ENCODE assay signal across 17 cellular contexts in the genomic region with DNA sequence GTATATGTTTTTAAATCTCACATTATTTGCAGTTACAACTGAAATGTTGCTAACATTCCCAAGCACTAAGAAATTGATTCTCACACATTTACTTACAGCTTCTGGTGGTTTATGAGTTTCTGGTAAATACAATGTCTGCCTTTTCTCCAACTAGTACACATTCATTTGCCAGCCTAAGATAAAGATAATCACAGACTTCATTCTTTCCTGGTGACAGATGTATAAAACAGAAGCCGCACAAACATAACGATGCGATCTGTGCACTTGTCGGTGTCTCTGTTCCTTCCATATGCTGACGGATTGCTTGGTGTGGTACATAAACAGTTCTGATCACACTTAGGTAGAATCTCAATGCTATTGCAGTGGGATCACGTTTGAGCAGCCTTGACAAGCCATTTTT.
"Had no signal": no experiment of that assay in that cellular context is flagged by ENCODE, and none has a peak within 500 bp of the region (broad histone marks: within the 10 kb centered on the region; RNA-seq: fewer than 3 reads in every experiment).

No MANE protein-coding gene starts in this region.

- ATAC-seq: effector memory CD8-positive, alpha-beta T cell; left ventricle myocardium superior; lower lobe of right lung; natural killer cell; psoas muscle; right cardiac atrium; stimulated activated naive B cell treated with anti-CD40 and anti-IgM and Interleukin-4, amounts not matched to agents 10 μg/mL and 1 μg/mL and 100 μg/mL, for 72 hours had no signal

- H3K4me3 Mint-ChIP-seq: effector memory CD8-positive, alpha-beta T cell; natural killer cell; stimulated activated naive B cell treated with anti-CD40 and anti-IgM and Interleukin-4, amounts not matched to agents 10 μg/mL and 1 μg/mL and 100 μg/mL, for 72 hours; stimulated activated naive CD8-positive, alpha-beta T cell treated with anti-CD3 and anti-CD28 coated beads, Interleukin-15, Interleukin-2, amounts not matched to agents 100 ng/mL and 50 ng/mL, for 24 hours had no signal

- DNase-seq: cortex of kidney; effector memory CD8-positive, alpha-beta T cell; left ventricle myocardium superior; lower lobe of right lung; natural killer cell; occipital lobe; ovary; posterior cingulate gyrus; psoas muscle; right cardiac atrium; sigmoid colon; spleen; stimulated activated CD4-positive, alpha-beta T cell treated with anti-CD3 and anti-CD28 coated beads, Interleukin-4, amount 100 ng/mL, for 4 hours; stimulated activated naive B cell treated with anti-CD40 and anti-IgM and Interleukin-4, amounts not matched to agents 10 μg/mL and 1 μg/mL and 100 μg/mL, for 72 hours; upper lobe of left lung; uterus had no signal

- H3K9me3 Mint-ChIP-seq: stimulated activated naive CD8-positive, alpha-beta T cell treated with anti-CD3 and anti-CD28 coated beads, Interleukin-15, Interleukin-2, amounts not matched to agents 100 ng/mL and 50 ng/mL, for 24 hours had no signal

- H3K27me3 Mint-ChIP-seq: effector memory CD8-positive, alpha-beta T cell; stimulated activated naive B cell treated with anti-CD40 and anti-IgM and Interleukin-4, amounts not matched to agents 10 μg/mL and 1 μg/mL and 100 μg/mL, for 72 hours had no signal

- H3K27ac Mint-ChIP-seq: effector memory CD8-positive, alpha-beta T cell; natural killer cell; stimulated activated naive B cell treated with anti-CD40 and anti-IgM and Interleukin-4, amounts not matched to agents 10 μg/mL and 1 μg/mL and 100 μg/mL, for 72 hours; stimulated activated naive CD8-positive, alpha-beta T cell treated with anti-CD3 and anti-CD28 coated beads, Interleukin-15, Interleukin-2, amounts not matched to agents 100 ng/mL and 50 ng/mL, for 24 hours had no signal

- H3K4me1 Mint-ChIP-seq: natural killer cell; stimulated activated naive B cell treated with anti-CD40 and anti-IgM and Interleukin-4, amounts not matched to agents 10 μg/mL and 1 μg/mL and 100 μg/mL, for 72 hours had no signal

- H3K36me3 Mint-ChIP-seq: natural killer cell had no signal
